In genomic region chr22:36160499-36160942, GRCh38 we compare ENCODE assay signal across 8 cellular contexts. TPM values are rescaled to one million over a fixed set of nuclear protein-coding genes. Genes with fewer than 3 reads are reported as not detected.
A peak's percentile ranks its signal among the peaks of the same experiment; 100 is the strongest.
DNase-seq lines count a peak whose midpoint lies in the region; ATAC-seq, FAIRE-seq and TF ChIP-seq lines count a peak whose summit lies in the region.
"Had no signal": no experiment of that assay in that cellular context is flagged by ENCODE, and none has a peak within 500 bp of the region (broad histone marks: within the 10 kb centered on the region; RNA-seq: fewer than 3 reads in every experiment).

Gene APOL3, minus strand, starts transcription at chr22:36160755. Its CDS starts 11,700 bp downstream, at chr22:36149055.

- TF ChIP-seq CTCF in esophagus muscularis mucosa (IDR thresholded peaks at IDR 0.05) (no peak), pancreas (IDR thresholded peaks at IDR 0.05) (no peak)

- WGBS in esophagus muscularis mucosa, result 24% methylated on average over 3 of the region's 3 CpGs
- WGBS in pancreas, 2 donors, result 54 to 59% methylated on average over 3 of the region's 3 CpGs

- peaks cover 97% of the 10 kb centered on the region for H3K4me1 Mint-ChIP-seq in activated CD8-positive, alpha-beta T cell treated with anti-CD3 and anti-CD28 coated beads, Interleukin-2, amount 10 ng/mL, durations not matched to agents 7 days and 5 days (ENCODE audit: low read depth)

- intact Hi-C loops in esophagus muscularis mucosa (cut with DNase I), result no loop called here
- intact Hi-C loops in pancreas (cut with DNase I), result no loop called here

- TF ChIP-seq POLR2A in H54 (IDR thresholded peaks at IDR 0.05; ENCODE audit: low read depth, low read length) (no peak), esophagus muscularis mucosa (IDR thresholded peaks at IDR 0.05; ENCODE audit: low read depth) (peak; percentile 53)

- ATAC-seq in activated CD8-positive, alpha-beta T cell treated with anti-CD3 and anti-CD28 coated beads, Interleukin-2, amount 10 ng/mL, durations not matched to agents 7 days and 5 days, result peak; percentile 65
- ATAC-seq in pancreas (peak in 3 of 4 donors; percentile 51 to 64 (median 63)), HG03159 (IDR thresholded peaks at IDR 0.05; ENCODE audit: unreplicated experiment) (no peak), GM21737 (IDR thresholded peaks at IDR 0.05; ENCODE audit: unreplicated experiment) (no peak)

- CTCF ChIA-PET in activated CD8-positive, alpha-beta T cell treated with anti-CD3 and anti-CD28 coated beads, Interleukin-2, amount 10 ng/mL, durations not matched to agents 7 days and 5 days (lab: Charles Lee), result interaction anchor here (0.7 to 7.2 kb wide), 6 partner anchors 16 to 174 kb away, joined by 3 to 114 read pairs (median 8); partner anchors contain the start of gene APOL2

- H3K4me1 ChIP-seq in esophagus muscularis mucosa, result peaks cover 24 to 77% (median 65%) of the 10 kb centered on the region in 4 donors
- peaks cover 0 to 5% (median 0%) of the 10 kb centered on the region in 3 donors for H3K4me1 ChIP-seq in pancreas

- no peaks in the 10 kb centered on the region for H3K36me3 ChIP-seq in esophagus muscularis mucosa
- no peaks in the 10 kb centered on the region for H3K36me3 ChIP-seq in pancreas

- H3K27me3 ChIP-seq in esophagus muscularis mucosa (no peaks in the 10 kb centered on the region), pancreas (no peaks in the 10 kb centered on the region)

- H3K27ac Mint-ChIP-seq in activated CD8-positive, alpha-beta T cell treated with anti-CD3 and anti-CD28 coated beads, Interleukin-2, amount 10 ng/mL, durations not matched to agents 7 days and 5 days, result peak within 1 kb of the TSS; percentile 89

- DNase-seq in H54 (ENCODE audit: insufficient read length, low spot score) (peak; percentile 15), esophagus muscularis mucosa (ENCODE audit: extremely low spot score) (peak; percentile 95), pancreas (peak in 1 of 6 donors; percentile 49), cerebellar nuclear complex (lab: John Stamatoyannopoulos, UW) (no peak)
- peak; percentile 72 for DNase-seq in activated CD8-positive, alpha-beta T cell treated with anti-CD3 and anti-CD28 coated beads, Interleukin-2, amount 10 ng/mL, durations not matched to agents 7 days and 5 days

- H3K27ac ChIP-seq in esophagus muscularis mucosa (replicated peaks in 1 of 4) (peak within 1 kb of the TSS; percentile 76 to 92 (median 88)), pancreas (peak within 1 kb of the TSS in 3 of 4 donors; percentile 28 to 44 (median 38))

- H3K9me3 ChIP-seq in esophagus muscularis mucosa (no peaks in the 10 kb centered on the region), pancreas (no peaks in the 10 kb centered on the region)

- peak within 1 kb of the TSS; percentile 97 for H3K4me3 Mint-ChIP-seq in activated CD8-positive, alpha-beta T cell treated with anti-CD3 and anti-CD28 coated beads, Interleukin-2, amount 10 ng/mL, durations not matched to agents 7 days and 5 days

- H3K36me3 Mint-ChIP-seq in activated CD8-positive, alpha-beta T cell treated with anti-CD3 and anti-CD28 coated beads, Interleukin-2, amount 10 ng/mL, durations not matched to agents 7 days and 5 days (ENCODE audit: low read depth), result peaks cover 46% of the 10 kb centered on the region

- no peak for TF ChIP-seq EP300 in esophagus muscularis mucosa (IDR thresholded peaks at IDR 0.05)

- H3K27me3 Mint-ChIP-seq in activated CD8-positive, alpha-beta T cell treated with anti-CD3 and anti-CD28 coated beads, Interleukin-2, amount 10 ng/mL, durations not matched to agents 7 days and 5 days (ENCODE audit: low read depth), result no peaks in the 10 kb centered on the region

- H3K4me3 ChIP-seq in esophagus muscularis mucosa (peak within 1 kb of the TSS; percentile 46 to 57 (median 50)), pancreas (peak within 1 kb of the TSS in 2 of 4 donors; percentile 13 to 27)

- H3K9me3 Mint-ChIP-seq in activated CD8-positive, alpha-beta T cell treated with anti-CD3 and anti-CD28 coated beads, Interleukin-2, amount 10 ng/mL, durations not matched to agents 7 days and 5 days (ENCODE audit: insufficient read depth), result no peaks in the 10 kb centered on the region

- FAIRE-seq in H54 (lab: Jason Lieb, UNC) (peak; percentile 11), pancreas (lab: Jason Lieb, UNC) (no peak)
- FAIRE-seq: TTC549 had no signal

- POLR2A ChIA-PET in activated CD8-positive, alpha-beta T cell treated with anti-CD3 and anti-CD28 coated beads, Interleukin-2, amount 10 ng/mL, durations not matched to agents 7 days and 5 days (lab: Charles Lee), result interaction anchor here (0.7 to 1.7 kb wide), 5 partner anchors 9 to 511 kb away, joined by 3 to 6 read pairs (median 3); partner anchors contain the start of gene APOL2

RNA-seq across cellular contexts. Expression of gene APOL3, which starts in this region (rescaled TPM):
- total RNA-seq in activated CD8-positive, alpha-beta T cell treated with anti-CD3 and anti-CD28 coated beads, Interleukin-2, amount 10 ng/mL, durations not matched to agents 7 days and 5 days, result 10 to 100 TPM; 77.1 to 80.2 TPM
- total RNA-seq in esophagus muscularis mucosa, result 10 to 100 TPM; 36.5 to 76.3 (median 52.8) TPM
- 1 to 10 TPM; 2.5 to 7.5 (median 4.6) TPM for total RNA-seq in pancreas
- 10 to 100 TPM; 11.8 to 13.5 TPM for polyA plus RNA-seq in pancreas

Comparison
In these comparisons a context has a peak if more than half of its experiments do, and no peak if none do; other contexts are left out.
1. RNA of gene APOL3 (total RNA-seq): 77.1 to 80.2 TPM in activated CD8-positive, alpha-beta T cell treated with anti-CD3 and anti-CD28 coated beads, Interleukin-2, amount 10 ng/mL, durations not matched to agents 7 days and 5 days and 36.5 to 76.3 TPM in esophagus muscularis mucosa; 2.5 to 7.5 TPM in pancreas; every median in the first group is over 4 times any median in the second.
2. DNase-seq: peak in H54 (single experiment), activated CD8-positive, alpha-beta T cell treated with anti-CD3 and anti-CD28 coated beads, Interleukin-2, amount 10 ng/mL, durations not matched to agents 7 days and 5 days (single experiment) and esophagus muscularis mucosa (single experiment); none in cerebellar nuclear complex (0 of 2).
3. ATAC-seq: peak in activated CD8-positive, alpha-beta T cell treated with anti-CD3 and anti-CD28 coated beads, Interleukin-2, amount 10 ng/mL, durations not matched to agents 7 days and 5 days (single experiment) and pancreas (3 of 4); none in HG03159 (single experiment) and GM21737 (single experiment).